8 cellular contexts compared by ENCODE assay signal in genomic region chr6:100472674-100473073, GRCh38. TPM values are rescaled to one million over a fixed set of nuclear protein-coding genes. Genes with fewer than 3 reads are reported as not detected.
A peak's percentile ranks its signal among the peaks of the same experiment; 100 is the strongest.
DNase-seq lines count a peak whose midpoint lies in the region; ATAC-seq and TF ChIP-seq lines count a peak whose summit lies in the region.

No MANE protein-coding gene starts in this region.

- intact Hi-C loops in activated T-helper 2 cell treated with anti-CD3 and anti-CD28 coated beads, Interferon-gamma antibody, Interleukin-2, Interleukin-4, amounts not matched to agents 10 μg/mL and 5 μg/mL and 100 μg/mL, durations not matched to agents 14 hours and 24 hours and 36 hours (cut with micrococcal nuclease), result loop anchor here (1.0 to 10.0 kb wide), 4 partner anchors 128 to 608 kb away; no protein-coding TSS in a partner anchor

- no peaks in the 10 kb centered on the region for H3K36me3 ChIP-seq in WERI-Rb-1

- H3K4me3 ChIP-seq in WERI-Rb-1 (ENCODE audit: low read depth, low read length), result no peak overlapping the region

- in situ Hi-C loops in GM13976 (cut with MboI; ENCODE audit: low sequenced_read_pairs, unreplicated experiment), result loop anchor here (25.0 kb wide), 1 partner anchor 860 kb away; the partner anchor contains the start of gene PRDM13

- peak overlapping the region; percentile 29 for H3K27ac Mint-ChIP-seq in activated T-helper 2 cell treated with anti-CD3 and anti-CD28 coated beads, Interferon-gamma antibody, Interleukin-2, Interleukin-4, amounts not matched to agents 10 μg/mL and 5 μg/mL and 100 μg/mL, durations not matched to agents 14 hours and 24 hours and 36 hours

- DNase-seq in GM13976 (ENCODE audit: low spot score) (peak; percentile 40), DMS79 (lab: John Stamatoyannopoulos, UW) (no peak), NCI-H2081 (lab: John Stamatoyannopoulos, UW) (no peak), WERI-Rb-1 (no peak), iPS-NIHi11 (ENCODE audit: low spot score) (no peak)
- DNase-seq in activated T-helper 2 cell treated with anti-CD3 and anti-CD28 coated beads, Interferon-gamma antibody, Interleukin-2, Interleukin-4, amounts not matched to agents 10 μg/mL and 5 μg/mL and 100 μg/mL, durations not matched to agents 14 hours and 24 hours and 36 hours (ENCODE audit: low spot score), result peak; percentile 36

- no peaks in the 10 kb centered on the region for H3K27me3 ChIP-seq in WERI-Rb-1 (ENCODE audit: insufficient read depth, low read depth, severe bottlenecking)

- H3K27me3 Mint-ChIP-seq in activated T-helper 2 cell treated with anti-CD3 and anti-CD28 coated beads, Interferon-gamma antibody, Interleukin-2, Interleukin-4, amounts not matched to agents 10 μg/mL and 5 μg/mL and 100 μg/mL, durations not matched to agents 14 hours and 24 hours and 36 hours (ENCODE audit: low read depth), result peaks cover 52% of the 10 kb centered on the region

- no peaks in the 10 kb centered on the region for H3K9me3 ChIP-seq in WERI-Rb-1 (ENCODE audit: severe bottlenecking)

- ATAC-seq in GM21360 (IDR thresholded peaks at IDR 0.05; ENCODE audit: unreplicated experiment) (peak; percentile 87), HG03378 (IDR thresholded peaks at IDR 0.05; ENCODE audit: unreplicated experiment) (peak; percentile 93)

- peaks cover 6% of the 10 kb centered on the region for H3K36me3 Mint-ChIP-seq in activated T-helper 2 cell treated with anti-CD3 and anti-CD28 coated beads, Interferon-gamma antibody, Interleukin-2, Interleukin-4, amounts not matched to agents 10 μg/mL and 5 μg/mL and 100 μg/mL, durations not matched to agents 14 hours and 24 hours and 36 hours (ENCODE audit: low read depth)

- H3K4me3 Mint-ChIP-seq in activated T-helper 2 cell treated with anti-CD3 and anti-CD28 coated beads, Interferon-gamma antibody, Interleukin-2, Interleukin-4, amounts not matched to agents 10 μg/mL and 5 μg/mL and 100 μg/mL, durations not matched to agents 14 hours and 24 hours and 36 hours (ENCODE audit: low read depth), result no peak overlapping the region

- H3K9me3 Mint-ChIP-seq in activated T-helper 2 cell treated with anti-CD3 and anti-CD28 coated beads, Interferon-gamma antibody, Interleukin-2, Interleukin-4, amounts not matched to agents 10 μg/mL and 5 μg/mL and 100 μg/mL, durations not matched to agents 14 hours and 24 hours and 36 hours, result peaks cover 4% of the 10 kb centered on the region

- H3K27ac ChIP-seq in WERI-Rb-1, result no peak overlapping the region

- peaks cover 34% of the 10 kb centered on the region for H3K4me1 Mint-ChIP-seq in activated T-helper 2 cell treated with anti-CD3 and anti-CD28 coated beads, Interferon-gamma antibody, Interleukin-2, Interleukin-4, amounts not matched to agents 10 μg/mL and 5 μg/mL and 100 μg/mL, durations not matched to agents 14 hours and 24 hours and 36 hours (ENCODE audit: low read depth)

- TF ChIP-seq CTCF in GM13976 (IDR thresholded peaks at IDR 0.05; ENCODE audit: borderline replicate concordance, control extremely low read depth, extremely low read depth, insufficient read depth, missing control alignments) (no peak), WERI-Rb-1 (IDR thresholded peaks at IDR 0.05; ENCODE audit: low read depth, low read length) (no peak)

RNA-seq across cellular contexts. Expression of gene SIM1, which starts 8.0 kb away (rescaled TPM):
- total RNA-seq in activated T-helper 2 cell treated with anti-CD3 and anti-CD28 coated beads, Interferon-gamma antibody, Interleukin-2, Interleukin-4, amounts not matched to agents 10 μg/mL and 5 μg/mL and 100 μg/mL, durations not matched to agents 14 hours and 24 hours and 36 hours, result 0.02 TPM in 1 of 2 replicates, not detected in the other

Comparison
In these comparisons a context has a peak if more than half of its experiments do, and no peak if none do; other contexts are left out.
1. DNase-seq: peak in GM13976 (single experiment) and activated T-helper 2 cell treated with anti-CD3 and anti-CD28 coated beads, Interferon-gamma antibody, Interleukin-2, Interleukin-4, amounts not matched to agents 10 μg/mL and 5 μg/mL and 100 μg/mL, durations not matched to agents 14 hours and 24 hours and 36 hours (single experiment); none in DMS79 (single experiment), NCI-H2081 (0 of 2), WERI-Rb-1 (single experiment) and iPS-NIHi11 (single experiment).